ENCODE assay signal across 2 cellular contexts in genomic region chrX:52501362-52501761, GRCh38. TPM values are rescaled to one million over a fixed set of nuclear protein-coding genes. Genes with fewer than 3 reads are reported as not detected.
"Had no signal": no experiment of that assay in that cellular context is flagged by ENCODE, and none has a peak within 500 bp of the region (broad histone marks: within the 10 kb centered on the region; RNA-seq: fewer than 3 reads in every experiment).

No MANE protein-coding gene starts in this region.

RNA-seq across cellular contexts. Expression of gene XAGE1A, which starts 5.8 kb away (rescaled TPM):
- total RNA-seq: G401, GM12878 had no signal
- polyA plus RNA-seq: GM12878 had no signal

RNA-seq across cellular contexts. Expression of gene XAGE1B, which starts 15.5 kb away (rescaled TPM):
- total RNA-seq: G401, GM12878 had no signal
- polyA plus RNA-seq: GM12878 had no signal
